Comparison of ENCODE assay signal across 1 cellular context in genomic region chr7:86933295-86933845, GRCh38.
TF ChIP-seq lines count a peak whose summit lies in the region.

No MANE protein-coding gene starts in this region.

TF ChIP-seq in K562, 482 proteins besides CTCF, POLR2A, EP300 and RAD21 (continued from another document):
- TF ChIP-seq DEAF1 (CRISPR knock-in tag; IDR thresholded peaks at IDR 0.05), result 0 out of 2 replicates have a peak, but pooled peaks have one; percentile 25
- peak; percentile 44; the same call in 1 of the 2 replicates for TF ChIP-seq L3MBTL2 (IDR thresholded peaks at IDR 0.05)
- TF ChIP-seq JUND (IDR thresholded peaks at IDR 0.05; ENCODE audit: borderline replicate concordance, low read depth, low read length), result no peak
- TF ChIP-seq JUND (tag; IDR thresholded peaks at IDR 0.05; ENCODE audit: borderline replicate concordance, low read depth, low read length), result 0 out of 3 replicates have a peak, but pooled peaks have one; percentile 10
- no peak for TF ChIP-seq RFX7 (CRISPR knock-in tag; IDR thresholded peaks at IDR 0.05)
- TF ChIP-seq GATAD2B (IDR thresholded peaks at IDR 0.05; ENCODE audit: borderline replicate concordance), result peak; percentile 26; the same call in 1 of the 2 replicates
- TF ChIP-seq HDAC3 (IDR thresholded peaks at IDR 0.05; ENCODE audit: borderline replicate concordance, partially characterized antibody), result peak; percentile 48
- TF ChIP-seq ZMIZ1 (IDR thresholded peaks at IDR 0.05; ENCODE audit: low read depth in 2 of 2, low read length in 2 of 2), result no peak
- no peak for TF ChIP-seq ZNF274 (IDR thresholded peaks at IDR 0.05; ENCODE audit: borderline replicate concordance, low read depth, low read length)
- TF ChIP-seq SMAD4 (CRISPR knock-in tag; conservative IDR thresholded peaks at IDR 0.05), result peak; percentile 20; the same call in 1 of the 2 replicates
- no peak for TF ChIP-seq ZNF740 (CRISPR knock-in tag; IDR thresholded peaks at IDR 0.05)
- no peak for TF ChIP-seq ZNF740 (tag; IDR thresholded peaks at IDR 0.05)
- TF ChIP-seq ZNF212 (CRISPR knock-in tag; IDR thresholded peaks at IDR 0.05), result 0 out of 2 replicates have a peak, but pooled peaks have one; percentile 44
- no peak for TF ChIP-seq MEF2A (IDR thresholded peaks at IDR 0.05; ENCODE audit: control insufficient read depth, low read depth, low read length)
- TF ChIP-seq ZNF23 (CRISPR knock-in tag; IDR thresholded peaks at IDR 0.05), result no peak
- 0 out of 2 replicates have a peak, but pooled peaks have one; percentile 33 for TF ChIP-seq ZBTB2 (IDR thresholded peaks at IDR 0.05)
- peak; percentile 56; the same call in 1 of the 2 replicates for TF ChIP-seq PML (IDR thresholded peaks at IDR 0.05; ENCODE audit: low read length)
- TF ChIP-seq GABPA (tag; conservative IDR thresholded peaks at IDR 0.05; ENCODE audit: low read depth), result peak; percentile 50
- TF ChIP-seq ZBTB9 (CRISPR knock-in tag; IDR thresholded peaks at IDR 0.05), result peak; percentile 57; the same call in 1 of the 2 replicates
- no peak for TF ChIP-seq PBX2 (CRISPR knock-in tag; IDR thresholded peaks at IDR 0.05; ENCODE audit: low read depth)
- TF ChIP-seq PBX2 (tag; conservative IDR thresholded peaks at IDR 0.05; ENCODE audit: low read depth), result peak; percentile 52; the same call in 1 of the 2 replicates
- TF ChIP-seq SOX6 (IDR thresholded peaks at IDR 0.05), result peak; percentile 99
- TF ChIP-seq NCOA4 (IDR thresholded peaks at IDR 0.05; ENCODE audit: partially characterized antibody), result no peak
- TF ChIP-seq NCOR1 (IDR thresholded peaks at IDR 0.05), result peak; percentile 83
- TF ChIP-seq ZNF583 (CRISPR knock-in tag; IDR thresholded peaks at IDR 0.05), result peak; percentile 66; the same call in 1 of the 2 replicates
- TF ChIP-seq EP400 (IDR thresholded peaks at IDR 0.05), result 0 out of 2 replicates have a peak, but pooled peaks have one; percentile 10
- TF ChIP-seq TFAP4 (CRISPR knock-in tag; IDR thresholded peaks at IDR 0.05; ENCODE audit: borderline replicate concordance), result peak; percentile 55; the same call in 1 of the 2 replicates
- TF ChIP-seq CCNT2 (IDR thresholded peaks at IDR 0.05; ENCODE audit: borderline replicate concordance, extremely low read depth, insufficient read length, low read depth, low read length), result peak; percentile 70
- peak; percentile 59 for TF ChIP-seq ZNF589 (CRISPR knock-in tag; IDR thresholded peaks at IDR 0.05; ENCODE audit: low read depth)
- peak; percentile 58 for TF ChIP-seq FOSL1 (tag; conservative IDR thresholded peaks at IDR 0.05)
- TF ChIP-seq ARID1B (IDR thresholded peaks at IDR 0.05), result peak; percentile 93
- peak in 1 of 2 experiments; percentile 59; a peak in 2 of 4 replicates for TF ChIP-seq KDM1A (IDR thresholded peaks at IDR 0.05)
- TF ChIP-seq ZNF695 (CRISPR knock-in tag; IDR thresholded peaks at IDR 0.05), result no peak
- TF ChIP-seq SIRT6 (IDR thresholded peaks at IDR 0.05; ENCODE audit: low read depth, low read length), result no peak
- peak; percentile 85 for TF ChIP-seq ZNF766 (CRISPR knock-in tag; conservative IDR thresholded peaks at IDR 0.05)
- TF ChIP-seq CREB3 (tag; conservative IDR thresholded peaks at IDR 0.05; ENCODE audit: low read depth), result peak; percentile 82; the same call in 1 of the 2 replicates
- TF ChIP-seq ZBTB11 (CRISPR knock-in tag; IDR thresholded peaks at IDR 0.05), result peak in 1 of 3 experiments; percentile 67; a peak in 2 of 6 replicates
TF ChIP-seq in K562: peak in this region for 91.
